In the genomic region with DNA sequence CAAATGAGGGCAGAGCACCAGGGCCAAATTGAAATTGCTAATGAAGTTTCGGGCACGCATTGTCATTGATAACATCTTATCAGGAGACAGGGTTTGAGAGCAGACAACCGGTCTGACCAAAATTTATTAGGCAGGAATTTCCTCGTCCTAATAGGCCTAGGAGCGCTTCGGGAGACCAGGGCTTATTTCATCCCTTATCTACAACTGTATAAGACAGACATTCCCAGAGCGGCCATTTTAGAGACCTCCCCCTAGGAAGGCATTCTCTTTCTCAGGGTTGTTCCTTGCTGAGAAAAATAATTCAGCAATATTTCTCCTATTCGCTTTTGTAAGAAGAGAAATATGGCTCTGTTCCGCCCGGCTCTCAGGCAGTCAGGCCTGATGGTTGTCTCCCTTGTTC, we compare ENCODE assay signal across 7 cellular contexts.
DNase-seq lines count a peak whose midpoint lies in the region; ATAC-seq and TF ChIP-seq lines count a peak whose summit lies in the region.
"Not testable (repeated sequence)": the region's sequence is repeated elsewhere in the genome, so short reads cannot be mapped to it uniquely, and the experiment has no call there.

No MANE protein-coding gene starts in this region.

- H3K36me3 Mint-ChIP-seq in GM23338 (ENCODE audit: low read depth) (peaks cover 30% of the 10 kb centered on the region), glutamatergic neuron (ENCODE audit: unreplicated experiment) (peaks cover 20% of the 10 kb centered on the region)
- not testable (repeated sequence) for H3K36me3 Mint-ChIP-seq in activated CD4-positive, alpha-beta memory T cell treated with anti-CD3 and anti-CD28 coated beads for 36 hours; natural killer cell

- not testable (repeated sequence) for H3K4me1 Mint-ChIP-seq in GM23338; activated CD4-positive, alpha-beta memory T cell treated with anti-CD3 and anti-CD28 coated beads for 36 hours (ENCODE audit: low read depth); glutamatergic neuron (ENCODE audit: low read depth, unreplicated experiment); natural killer cell

- H3K27me3 ChIP-seq in GM23338 (ENCODE audit: insufficient read depth), result not testable (repeated sequence)

- not testable (repeated sequence) for H4K20me1 ChIP-seq in GM23338 (replicated peaks; ENCODE audit: insufficient read depth)

- not testable (repeated sequence) for H3K9me2 ChIP-seq in GM23338 (ENCODE audit: insufficient read depth)

- POLR2A ChIA-PET in activated CD4-positive, alpha-beta memory T cell treated with anti-CD3 and anti-CD28 coated beads for 36 hours (lab: Charles Lee), result not testable (repeated sequence)

- not testable (repeated sequence) for H3K79me2 ChIP-seq in GM23338 (replicated peaks; ENCODE audit: insufficient read depth)

- not testable (repeated sequence) for H3K27ac Mint-ChIP-seq in GM23338; activated CD4-positive, alpha-beta memory T cell treated with anti-CD3 and anti-CD28 coated beads for 36 hours; glutamatergic neuron (ENCODE audit: unreplicated experiment); natural killer cell

- ATAC-seq in GM23338, natural killer cell: not testable (repeated sequence)

- not testable (repeated sequence) for H3K27ac ChIP-seq in GM23338 (ENCODE audit: low read depth)

- peaks cover 15% of the 10 kb centered on the region for H3K27me3 Mint-ChIP-seq in GM23338 (ENCODE audit: insufficient read depth, low read depth, poor library complexity)
- not testable (repeated sequence) for H3K27me3 Mint-ChIP-seq in activated CD4-positive, alpha-beta memory T cell treated with anti-CD3 and anti-CD28 coated beads for 36 hours; glutamatergic neuron (ENCODE audit: unreplicated experiment); natural killer cell (ENCODE audit: low read depth in 2 of 2)

- peak; percentile 4 for DNase-seq in GM23338 (ENCODE audit: low spot score)
- DNase-seq in OCI-M1 (lab: John Stamatoyannopoulos, UW), result peak; percentile 16
- peak; percentile 3 for DNase-seq in activated CD4-positive, alpha-beta memory T cell treated with anti-CD3 and anti-CD28 coated beads for 36 hours
- DNase-seq in activated T-cell treated with anti-CD3 and anti-CD28 coated beads, Interleukin-2, amount 50 U/mL, for 1 hour, result peak; percentile 13
- DNase-seq in activated naive CD4-positive, alpha-beta T cell treated with Interleukin-2 at 50 U/mL for 16 hours, result peak; percentile 1
- DNase-seq in glutamatergic neuron, result peak; percentile 12
- peak; percentile 13 for DNase-seq in natural killer cell

- H3K4me2 ChIP-seq in GM23338, result not testable (repeated sequence)

- H2AFZ ChIP-seq in GM23338, result not testable (repeated sequence)

- not testable (repeated sequence) for H3K4me1 ChIP-seq in GM23338 (ENCODE audit: insufficient read depth)

- intact Hi-C loops in activated CD4-positive, alpha-beta memory T cell treated with anti-CD3 and anti-CD28 coated beads for 36 hours (cut with micrococcal nuclease); natural killer cell (cut with micrococcal nuclease): not testable (repeated sequence)

- H3K9me3 Mint-ChIP-seq in GM23338, result peaks cover 95% of the 10 kb centered on the region
- peaks cover 42% of the 10 kb centered on the region for H3K9me3 Mint-ChIP-seq in activated CD4-positive, alpha-beta memory T cell treated with anti-CD3 and anti-CD28 coated beads for 36 hours
- H3K9me3 Mint-ChIP-seq in glutamatergic neuron (ENCODE audit: unreplicated experiment), result peaks cover 17% of the 10 kb centered on the region
- not testable (repeated sequence) for H3K9me3 Mint-ChIP-seq in natural killer cell

- H3K36me3 ChIP-seq in GM23338 (ENCODE audit: insufficient read depth), result not testable (repeated sequence)

- not testable (repeated sequence) for H3K4me3 Mint-ChIP-seq in GM23338; activated CD4-positive, alpha-beta memory T cell treated with anti-CD3 and anti-CD28 coated beads for 36 hours; glutamatergic neuron (ENCODE audit: unreplicated experiment); natural killer cell

- TF ChIP-seq CTCF in GM23338 (conservative IDR thresholded peaks at IDR 0.05; ENCODE audit: low read depth in 2 of 2); glutamatergic neuron (IDR thresholded peaks at IDR 0.05; ENCODE audit: partially characterized antibody, unreplicated experiment); natural killer cell (IDR thresholded peaks at IDR 0.05): not testable (repeated sequence)

- not testable (repeated sequence) for H3F3A ChIP-seq in GM23338 (replicated peaks; ENCODE audit: low read depth)

- CTCF ChIA-PET in activated CD4-positive, alpha-beta memory T cell treated with anti-CD3 and anti-CD28 coated beads for 36 hours (lab: Charles Lee), result not testable (repeated sequence)

- not testable (repeated sequence) for H3K4me3 ChIP-seq in GM23338
